27 cellular contexts compared by ENCODE assay signal in the genomic region with DNA sequence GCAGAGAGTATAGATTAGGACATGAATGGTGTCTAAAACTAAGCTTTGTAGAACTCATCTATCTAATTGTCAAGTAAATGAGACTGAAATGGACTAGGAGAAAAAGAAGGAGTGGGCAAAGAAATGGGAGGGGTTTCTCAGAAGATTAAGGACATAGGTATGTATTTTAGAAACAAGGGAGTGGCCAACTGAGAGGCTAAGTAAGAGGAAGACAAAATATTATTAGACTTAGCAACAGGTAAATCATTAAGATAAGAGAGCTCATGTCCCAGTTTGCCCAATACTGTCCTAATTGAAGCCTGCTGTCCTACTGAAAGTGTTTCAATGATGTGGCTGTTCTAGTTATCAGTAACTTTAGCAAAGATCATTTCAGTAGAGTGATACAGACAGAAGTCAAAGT.
"Had no signal": no experiment of that assay in that cellular context is flagged by ENCODE, and none has a peak within 500 bp of the region (broad histone marks: within the 10 kb centered on the region; RNA-seq: fewer than 3 reads in every experiment).

No MANE protein-coding gene starts in this region.

- H3K4me3 ChIP-seq: breast epithelium had no signal

- H3K36me3 ChIP-seq: breast epithelium had no signal

- H3K9me3 ChIP-seq: breast epithelium had no signal

- H3K36me3 Mint-ChIP-seq: activated naive CD4-positive, alpha-beta T cell treated with anti-CD3 and anti-CD28 coated beads, Interleukin-2, amount 50 U/mL, for 24 hours; IgD-negative memory B cell had no signal

- H3K4me1 Mint-ChIP-seq: activated naive CD4-positive, alpha-beta T cell treated with anti-CD3 and anti-CD28 coated beads, Interleukin-2, amount 50 U/mL, for 24 hours; IgD-negative memory B cell; T-helper 17 cell had no signal

- H3K27me3 Mint-ChIP-seq: activated naive CD4-positive, alpha-beta T cell treated with anti-CD3 and anti-CD28 coated beads, Interleukin-2, amount 50 U/mL, for 24 hours; IgD-negative memory B cell; T-helper 17 cell had no signal

- H3K4me3 Mint-ChIP-seq: activated CD8-positive, alpha-beta T cell treated with anti-CD3 and anti-CD28 coated beads, Interleukin-2, amount 10 ng/mL, durations not matched to agents 7 days and 5 days; activated naive CD4-positive, alpha-beta T cell treated with anti-CD3 and anti-CD28 coated beads, Interleukin-2, amount 50 U/mL, for 24 hours; IgD-negative memory B cell; T-helper 17 cell had no signal

- DNase-seq: activated CD4-positive, alpha-beta T cell treated with anti-CD3 and anti-CD28 coated beads for 48 hours; activated CD4-positive, alpha-beta T cell treated with anti-CD3 and anti-CD28 coated beads, Interleukin-2, amount 50 U/mL, for 4 hours; activated CD8-positive, alpha-beta memory T cell treated with anti-CD3 and anti-CD28 coated beads, Interleukin-2, amount 50 U/mL, for 48 hours; activated CD8-positive, alpha-beta T cell treated with anti-CD3 and anti-CD28 coated beads, Interleukin-2, amount 10 ng/mL, durations not matched to agents 7 days and 5 days; activated effector memory CD4-positive, alpha-beta T cell treated with Interleukin-2 at 50 U/mL for 16 hours; activated naive CD4-positive, alpha-beta T cell; activated T-cell treated with anti-CD3 and anti-CD28 coated beads, Interleukin-2, amount 50 U/mL, for 1 hour; aorta; central memory CD4-positive, alpha-beta T cell; KG1; NCI-H1092; NCI-H1417; NCI-H2029; NCI-H2107; NCI-H2171 treated with DMSO at 0.1 percent for 48 hours; NCI-H226; NCI-H510A; NCI-H526 treated with DMSO at 0.1 percent for 48 hours; NK-92 treated with Interleukin-12 subunit alpha and Interleukin-12 subunit beta, amount 100 ng/mL, for 24 hours; SIG-M5; T-helper 17 cell; T-helper 9 cell had no signal

- H3K27ac Mint-ChIP-seq: activated CD8-positive, alpha-beta T cell treated with anti-CD3 and anti-CD28 coated beads, Interleukin-2, amount 10 ng/mL, durations not matched to agents 7 days and 5 days; activated naive CD4-positive, alpha-beta T cell treated with anti-CD3 and anti-CD28 coated beads, Interleukin-2, amount 50 U/mL, for 24 hours; IgD-negative memory B cell; T-helper 17 cell had no signal

- H3K27ac ChIP-seq: breast epithelium, VCaP had no signal

- ATAC-seq: activated CD4-positive, CD25-positive, alpha-beta regulatory T cell treated with anti-CD3 and anti-CD28 coated beads, Interleukin-2, amount 50 U/mL, for 24 hours; activated CD8-positive, alpha-beta T cell treated with anti-CD3 and anti-CD28 coated beads, Interleukin-2, amount 10 ng/mL, durations not matched to agents 7 days and 5 days; T-helper 17 cell had no signal

- H3K9me3 Mint-ChIP-seq: activated naive CD4-positive, alpha-beta T cell treated with anti-CD3 and anti-CD28 coated beads, Interleukin-2, amount 50 U/mL, for 24 hours had no signal

- H3K4me1 ChIP-seq: breast epithelium had no signal

- H3K27me3 ChIP-seq: breast epithelium had no signal
